13 cellular contexts compared by ENCODE assay signal in genomic region chr22:20174785-20175596, GRCh38. TPM values are rescaled to one million over a fixed set of nuclear protein-coding genes. Genes with fewer than 3 reads are reported as not detected.
A peak's percentile ranks its signal among the peaks of the same experiment; 100 is the strongest.
DNase-seq lines count a peak whose midpoint lies in the region; ATAC-seq, FAIRE-seq and TF ChIP-seq lines count a peak whose summit lies in the region.
"Had no signal": no experiment of that assay in that cellular context is flagged by ENCODE, and none has a peak within 500 bp of the region (broad histone marks: within the 10 kb centered on the region; RNA-seq: fewer than 3 reads in every experiment).

No MANE protein-coding gene starts in this region.

- POLR2A ChIA-PET in AG04450 (lab: Yijun Ruan, JAX), result no interaction called here

- ATAC-seq in HG03175 (IDR thresholded peaks at IDR 0.05; ENCODE audit: unreplicated experiment), result no peak

- H3K36me3 ChIP-seq in SK-N-MC (ENCODE audit: insufficient read depth, low read length) (no peaks in the 10 kb centered on the region), hepatocyte (replicated peaks; ENCODE audit: insufficient read depth, low read depth) (no peaks in the 10 kb centered on the region)

- peaks cover 22% of the 10 kb centered on the region for H3K4me1 ChIP-seq in hepatocyte (ENCODE audit: insufficient read depth)

- H3K27ac ChIP-seq in AG04450 (ENCODE audit: low read depth, low read length) (no peak overlapping the region), SK-N-MC (peak overlapping the region; percentile 42; the same call in 1 of the 2 replicates), hepatocyte (no peak overlapping the region)
- H3K27ac ChIP-seq: HL-60 had no signal

- peak; percentile 44 for TF ChIP-seq CTCF in AG04450 (IDR thresholded peaks at IDR 0.05; ENCODE audit: low read depth, low read length)
- TF ChIP-seq CTCF in GM12875 (IDR thresholded peaks at IDR 0.05; ENCODE audit: borderline replicate concordance, insufficient read depth, low read depth, low read length), result 0 out of 2 replicates have a peak, but pooled peaks have one; percentile 22
- TF ChIP-seq CTCF in hepatocyte (IDR thresholded peaks at IDR 0.05; ENCODE audit: poor library complexity), result peak; percentile 35

- H3K9ac ChIP-seq in SK-N-MC (ENCODE audit: insufficient read length), result no peak overlapping the region

- 70% methylated on average over 19 of the region's 19 CpGs for WGBS in hepatocyte (ENCODE audit: low lambda C conversion rate, missing lambda C conversion rate)

- no peaks in the 10 kb centered on the region for H4K20me1 ChIP-seq in hepatocyte (ENCODE audit: insufficient read depth, poor library complexity, severe bottlenecking)

- H3K9me3 ChIP-seq in AG04450 (ENCODE audit: control insufficient read depth, insufficient read depth, low read length) (no peaks in the 10 kb centered on the region; the same call in 1 of the 2 replicates), SK-N-MC (ENCODE audit: low read depth, low read length) (no peaks in the 10 kb centered on the region), hepatocyte (ENCODE audit: low read depth) (no peaks in the 10 kb centered on the region)
- H3K9me3 ChIP-seq: Caco-2 had no signal

- H3K4me3 ChIP-seq in AG04450 (ENCODE audit: low read depth, low read length) (no peak overlapping the region), GM12875 (ENCODE audit: low read depth, low read length) (no peak overlapping the region), SK-N-MC (0 out of 2 replicates have a peak overlapping the region, but pooled peaks have one; percentile 28), hepatocyte (no peak overlapping the region)

- no peak overlapping the region for H2AFZ ChIP-seq in hepatocyte

- H3K9me2 ChIP-seq in hepatocyte (replicated peaks; ENCODE audit: insufficient read depth), result no peaks in the 10 kb centered on the region

- no peaks in the 10 kb centered on the region for H3K79me2 ChIP-seq in hepatocyte

- no peak overlapping the region for H3K4me2 ChIP-seq in hepatocyte

- no peak for FAIRE-seq in RCC 7860 (lab: Jason Lieb, UNC)

- DNase-seq in AG04450 (ENCODE audit: low read depth, low spot score) (no peak), SK-N-MC (ENCODE audit: low read depth, low spot score) (peak; percentile 10), hepatocyte (ENCODE audit: low spot score) (peak; percentile 38), NCI-H187 (lab: John Stamatoyannopoulos, UW) (no peak), RCC 7860 (ENCODE audit: low spot score) (no peak), NCI-H2081 treated with DMSO at 0.1 percent for 48 hours (lab: John Stamatoyannopoulos, UW) (no peak)
- DNase-seq: activated CD8-positive, alpha-beta memory T cell treated with anti-CD3 and anti-CD28 coated beads for 24 hours; Caco-2; erythroblast; NCI-H2029 treated with DMSO at 0.1 percent for 48 hours had no signal

- H3K27me3 ChIP-seq in AG04450 (ENCODE audit: control insufficient read depth, insufficient read depth, low read length) (peaks cover 36% of the 10 kb centered on the region), hepatocyte (no peaks in the 10 kb centered on the region)

- CTCF ChIA-PET in AG04450 (lab: Charles Lee), result interaction anchor here (1.4 kb wide), 1 partner anchor 109 kb away, joined by 3 read pairs; no protein-coding TSS in a partner anchor

RNA-seq across cellular contexts. Expression of gene CCDC188, which starts 24.1 kb away (rescaled TPM):
- polyA plus RNA-seq in AG04450 (2011; rRNA removed), result not detected in 2 replicates
- not detected in 2 replicates for polyA minus RNA-seq in AG04450 (2011; rRNA and poly(A)+ RNA removed)
- not detected in 2 replicates for total RNA-seq in hepatocyte
- polyA plus RNA-seq in hepatocyte, result not detected in 2 replicates
- total RNA-seq: Caco-2 had no signal

RNA-seq across cellular contexts. Expression of gene ZDHHC8, which starts 43.4 kb away (rescaled TPM):
- polyA plus RNA-seq in AG04450 (2011; rRNA removed) (13.5 and 21.9 TPM in 2 replicates), hepatocyte (65.1 and 72.7 TPM in 2 replicates)
- polyA minus RNA-seq in AG04450 (2011; rRNA and poly(A)+ RNA removed), result 12.4 and 15.7 TPM in 2 replicates
- total RNA-seq in hepatocyte, result 4.5 and 9.6 TPM in 2 replicates

RNA-seq across cellular contexts. Expression of gene TRMT2A, which starts 58.0 kb away (rescaled TPM):
- polyA plus RNA-seq in AG04450 (2011; rRNA removed), result 15.6 and 20.4 TPM in 2 replicates
- polyA minus RNA-seq in AG04450 (2011; rRNA and poly(A)+ RNA removed), result 28.4 and 36.5 TPM in 2 replicates
- 34.4 and 50.2 TPM in 2 replicates for total RNA-seq in hepatocyte
- 65.1 and 78.7 TPM in 2 replicates for polyA plus RNA-seq in hepatocyte

RNA-seq across cellular contexts. Expression of gene RANBP1, which starts 59.1 kb away (rescaled TPM):
- 154 and 174 TPM in 2 replicates for polyA plus RNA-seq in AG04450 (2011; rRNA removed)
- 102 and 126 TPM in 2 replicates for polyA minus RNA-seq in AG04450 (2011; rRNA and poly(A)+ RNA removed)
- total RNA-seq in hepatocyte, result 223 and 227 TPM in 2 replicates
- 189 and 192 TPM in 2 replicates for polyA plus RNA-seq in hepatocyte

Comparison
In these comparisons a context has a peak if more than half of its experiments do, and no peak if none do; other contexts are left out.
1. DNase-seq: peak in SK-N-MC (single experiment) and hepatocyte (single experiment); none in AG04450 (single experiment), NCI-H187 (0 of 2), RCC 7860 (single experiment) and NCI-H2081 treated with DMSO at 0.1 percent for 48 hours (single experiment).
2. Peak in every context shown above with its lines, with median percentiles within 50 percentile points of each other: CTCF ChIP-seq.